Comparison of ENCODE assay signal across 8 cellular contexts in the genomic region with DNA sequence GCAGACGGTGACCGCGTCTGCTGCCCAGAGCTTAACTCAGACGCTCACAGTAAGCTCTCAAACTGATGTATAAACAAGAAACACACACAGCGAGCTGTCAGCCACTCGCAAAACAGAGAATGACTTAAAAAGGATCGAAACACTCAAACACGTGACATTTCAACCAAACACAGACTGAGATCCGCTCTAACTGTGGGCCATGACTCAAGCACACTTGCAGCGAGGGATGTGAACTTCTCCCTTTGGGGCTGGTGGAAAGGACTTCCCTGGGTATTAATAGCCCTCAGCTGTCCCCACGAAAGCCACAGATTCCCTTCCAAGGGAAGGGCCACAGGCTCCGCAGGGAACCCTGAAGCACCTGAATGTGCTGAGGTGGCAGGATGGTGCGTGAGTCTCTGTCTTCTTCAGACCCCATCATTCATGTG.
DNase-seq lines count a peak whose midpoint lies in the region; ATAC-seq, FAIRE-seq and TF ChIP-seq lines count a peak whose summit lies in the region.

No MANE protein-coding gene starts in this region.

- peak; percentile 79 for DNase-seq in WERI-Rb-1
- no peak for DNase-seq in epidermal melanocyte (ENCODE audit: insufficient read length, low spot score)
- no peak for DNase-seq in SW 1271 (lab: John Stamatoyannopoulos, UW)
- no peak for DNase-seq in H54 (ENCODE audit: insufficient read length, low spot score)
- no peak for DNase-seq in NK-92 treated with Interleukin-12 subunit alpha and Interleukin-12 subunit beta, amount 100 ng/mL, for 24 hours (lab: John Stamatoyannopoulos, UW)

- TF ChIP-seq POLR2A in H54 (IDR thresholded peaks at IDR 0.05; ENCODE audit: low read depth, low read length), result no peak

- peak overlapping the region in 1 of 2 donors; percentile 34 for H3K9ac ChIP-seq in mucosa of rectum (ENCODE audit: low read depth in 1 of 2, low read length in 2 of 2)

- ATAC-seq in GM18499 (IDR thresholded peaks at IDR 0.05; ENCODE audit: insufficient read depth, unreplicated experiment) (peak; percentile 52), HG02642 (IDR thresholded peaks at IDR 0.05; ENCODE audit: poor library complexity, unreplicated experiment) (peak; percentile 58)

- no peak for FAIRE-seq in H54 (lab: Jason Lieb, UNC)

- no peak for TF ChIP-seq CTCF in WERI-Rb-1 (IDR thresholded peaks at IDR 0.05; ENCODE audit: low read depth, low read length)

- H3K9me3 ChIP-seq in WERI-Rb-1 (ENCODE audit: severe bottlenecking) (no peaks in the 10 kb centered on the region), mucosa of rectum (ENCODE audit: control insufficient read depth in 2 of 2, low read length in 2 of 2) (no peaks in the 10 kb centered on the region)

- H3K4me1 ChIP-seq in mucosa of rectum (ENCODE audit: control insufficient read depth in 2 of 2, insufficient read depth in 2 of 2, low read length in 2 of 2), result peaks cover 18 to 20% of the 10 kb centered on the region in 2 donors

- peaks cover 9% of the 10 kb centered on the region for H3K36me3 ChIP-seq in WERI-Rb-1
- H3K36me3 ChIP-seq in mucosa of rectum (ENCODE audit: control insufficient read depth in 2 of 2, insufficient read depth in 2 of 2, low read length in 2 of 2), result peaks cover 0 to 2% of the 10 kb centered on the region in 2 donors

- H3K27me3 ChIP-seq in WERI-Rb-1 (ENCODE audit: insufficient read depth, low read depth, severe bottlenecking) (no peaks in the 10 kb centered on the region), mucosa of rectum (ENCODE audit: control insufficient read depth in 2 of 2, insufficient read depth in 2 of 2, low read length in 2 of 2) (no peaks in the 10 kb centered on the region)

- peak overlapping the region; percentile 0; the same call in 1 of the 2 replicates for H3K4me3 ChIP-seq in WERI-Rb-1 (ENCODE audit: low read depth, low read length)
- peak overlapping the region in 1 of 2 donors; percentile 35 for H3K4me3 ChIP-seq in mucosa of rectum (ENCODE audit: low read length in 2 of 2)

- H3K27ac ChIP-seq in WERI-Rb-1 (peak overlapping the region; percentile 96), mucosa of rectum (ENCODE audit: low read depth in 2 of 2, low read length in 2 of 2) (peak overlapping the region; percentile 63 to 81)
